Comparison of ENCODE assay signal across 31 cellular contexts in genomic region chr7:92427193-92427592, GRCh38. TPM values are rescaled to one million over a fixed set of nuclear protein-coding genes. Genes with fewer than 3 reads are reported as not detected.
"Had no signal": no experiment of that assay in that cellular context is flagged by ENCODE, and none has a peak within 500 bp of the region (broad histone marks: within the 10 kb centered on the region; RNA-seq: fewer than 3 reads in every experiment).

No MANE protein-coding gene starts in this region.

- H3K4me3 ChIP-seq: PC-9, SJCRH30, SK-N-MC had no signal

- H3K9me3 ChIP-seq: SJCRH30 had no signal

- ATAC-seq: Panc1, Right ventricle myocardium inferior, SK-N-SH treated with all-trans-retinoic acid at 6 μM for 48 hours had no signal

- DNase-seq: Kasumi-1, KG1, MM.1S, MV-4-11, NCI-H1092, NCI-H1105, NCI-H1417 treated with DMSO at 0.1 percent for 48 hours, NCI-H1436 treated with DMSO at 0.1 percent for 48 hours, NCI-H1694 treated with DMSO at 0.1 percent for 48 hours, NCI-H187 treated with DMSO at 0.1 percent for 48 hours, NCI-H2029, NCI-H2171, NCI-H226, NCI-H446 treated with DMSO at 0.1 percent for 48 hours, NCI-H510A, NCI-H524, NCI-H526, NCI-H82, PC-9, SHP77, SIG-M5, SJCRH30 had no signal

- H3K27ac ChIP-seq: PC-9, RWPE1, SJCRH30, SK-N-MC had no signal

- H3K36me3 ChIP-seq: SJCRH30 had no signal

- FAIRE-seq: RCC 7860 had no signal

- H2AFZ ChIP-seq: PC-9 had no signal

- H3K4me2 ChIP-seq: PC-9 had no signal

- H3K27me3 ChIP-seq: SJCRH30 had no signal

RNA-seq across cellular contexts. Expression of gene ERVW-1, which starts 50.6 kb away (rescaled TPM):
- total RNA-seq: OCI-LY7, PC-9, Right ventricle myocardium inferior, RPMI7951, SK-MEL-5 had no signal
